In the genomic region with DNA sequence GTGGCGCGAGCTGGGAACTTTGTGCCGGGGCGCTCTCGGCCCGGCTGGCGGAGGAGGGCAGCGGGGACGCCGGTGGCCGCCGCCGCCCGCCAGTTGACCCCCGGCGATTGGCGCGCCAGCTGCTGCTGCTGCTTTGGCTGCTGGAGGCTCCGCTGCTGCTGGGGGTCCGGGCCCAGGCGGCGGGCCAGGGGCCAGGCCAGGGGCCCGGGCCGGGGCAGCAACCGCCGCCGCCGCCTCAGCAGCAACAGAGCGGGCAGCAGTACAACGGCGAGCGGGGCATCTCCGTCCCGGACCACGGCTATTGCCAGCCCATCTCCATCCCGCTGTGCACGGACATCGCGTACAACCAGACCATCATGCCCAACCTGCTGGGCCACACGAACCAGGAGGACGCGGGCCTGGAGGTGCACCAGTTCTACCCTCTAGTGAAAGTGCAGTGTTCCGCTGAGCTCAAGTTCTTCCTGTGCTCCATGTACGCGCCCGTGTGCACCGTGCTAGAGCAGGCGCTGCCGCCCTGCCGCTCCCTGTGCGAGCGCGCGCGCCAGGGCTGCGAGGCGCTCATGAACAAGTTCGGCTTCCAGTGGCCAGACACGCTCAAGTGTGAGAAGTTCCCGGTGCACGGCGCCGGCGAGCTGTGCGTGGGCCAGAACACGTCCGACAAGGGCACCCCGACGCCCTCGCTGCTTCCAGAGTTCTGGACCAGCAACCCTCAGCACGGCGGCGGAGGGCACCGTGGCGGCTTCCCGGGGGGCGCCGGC, we compare ENCODE assay signal across 1 cellular context.
A peak's percentile ranks its signal among the peaks of the same experiment; 100 is the strongest.
TF ChIP-seq lines count a peak whose summit lies in the region.

No MANE protein-coding gene starts in this region.

TF ChIP-seq in HEK293, 187 proteins besides CTCF, POLR2A, EP300 and RAD21 (continued from another document and continues in another):
- TF ChIP-seq ZXDB (tag by site-specific recombination; IDR thresholded peaks at IDR 0.05) (no peak), ZNF248 (tag by site-specific recombination; IDR thresholded peaks at IDR 0.05) (no peak), SCRT1 (tag by site-specific recombination; IDR thresholded peaks at IDR 0.05; ENCODE audit: borderline replicate concordance) (no peak), ZNF530 (tag by site-specific recombination; IDR thresholded peaks at IDR 0.05; ENCODE audit: low read depth) (no peak), ZNF529 (tag by site-specific recombination; IDR thresholded peaks at IDR 0.05; ENCODE audit: insufficient replicate concordance) (no peak), ZBTB17 (tag by site-specific recombination; IDR thresholded peaks at IDR 0.05) (0 out of 2 replicates have a peak, but pooled peaks have one; percentile 26), ZNF132 (tag by site-specific recombination; IDR thresholded peaks at IDR 0.05; ENCODE audit: borderline replicate concordance) (no peak), ZNF366 (tag by site-specific recombination; conservative IDR thresholded peaks at IDR 0.05) (no peak), ZNF335 (tag by site-specific recombination; conservative IDR thresholded peaks at IDR 0.05) (peak; percentile 51), ZNF624 (tag by site-specific recombination; IDR thresholded peaks at IDR 0.05) (no peak), ZNF677 (tag by site-specific recombination; IDR thresholded peaks at IDR 0.05) (no peak), ZSCAN23 (tag by site-specific recombination; IDR thresholded peaks at IDR 0.05) (no peak), ZNF600 (tag by site-specific recombination; IDR thresholded peaks at IDR 0.05) (peak; percentile 69), ZBTB20 (tag by site-specific recombination; IDR thresholded peaks at IDR 0.05) (peak; percentile 61; the same call in 1 of the 2 replicates), KLF16 (tag by site-specific recombination; IDR thresholded peaks at IDR 0.05) (no peak), MZF1 (tag by site-specific recombination; IDR thresholded peaks at IDR 0.05; ENCODE audit: borderline replicate concordance) (no peak), ZNF621 (tag by site-specific recombination; IDR thresholded peaks at IDR 0.05) (no peak), ZNF768 (tag by site-specific recombination; IDR thresholded peaks at IDR 0.05) (no peak), SP3 (tag by site-specific recombination; IDR thresholded peaks at IDR 0.05) (no peak), ZNF169 (tag by site-specific recombination; IDR thresholded peaks at IDR 0.05) (no peak), ZNF2 (tag by site-specific recombination; IDR thresholded peaks at IDR 0.05) (peak; percentile 21; the same call in 1 of the 2 replicates), ZNF114 (tag by site-specific recombination; IDR thresholded peaks at IDR 0.05) (no peak)
- TF ChIP-seq, protein P1, sequence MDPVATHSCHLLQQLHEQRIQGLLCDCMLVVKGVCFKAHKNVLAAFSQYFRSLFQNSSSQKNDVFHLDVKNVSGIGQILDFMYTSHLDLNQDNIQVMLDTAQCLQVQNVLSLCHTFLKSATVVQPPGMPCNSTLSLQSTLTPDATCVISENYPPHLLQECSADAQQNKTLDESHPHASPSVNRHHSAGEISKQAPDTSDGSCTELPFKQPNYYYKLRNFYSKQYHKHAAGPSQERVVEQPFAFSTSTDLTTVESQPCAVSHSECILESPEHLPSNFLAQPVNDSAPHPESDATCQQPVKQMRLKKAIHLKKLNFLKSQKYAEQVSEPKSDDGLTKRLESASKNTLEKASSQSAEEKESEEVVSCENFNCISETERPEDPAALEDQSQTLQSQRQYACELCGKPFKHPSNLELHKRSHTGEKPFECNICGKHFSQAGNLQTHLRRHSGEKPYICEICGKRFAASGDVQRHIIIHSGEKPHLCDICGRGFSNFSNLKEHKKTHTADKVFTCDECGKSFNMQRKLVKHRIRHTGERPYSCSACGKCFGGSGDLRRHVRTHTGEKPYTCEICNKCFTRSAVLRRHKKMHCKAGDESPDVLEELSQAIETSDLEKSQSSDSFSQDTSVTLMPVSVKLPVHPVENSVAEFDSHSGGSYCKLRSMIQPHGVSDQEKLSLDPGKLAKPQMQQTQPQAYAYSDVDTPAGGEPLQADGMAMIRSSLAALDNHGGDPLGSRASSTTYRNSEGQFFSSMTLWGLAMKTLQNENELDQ (tag by site-specific recombination; IDR thresholded peaks at IDR 0.05; ENCODE audit: low read depth), result no peak
- TF ChIP-seq, protein P2, sequence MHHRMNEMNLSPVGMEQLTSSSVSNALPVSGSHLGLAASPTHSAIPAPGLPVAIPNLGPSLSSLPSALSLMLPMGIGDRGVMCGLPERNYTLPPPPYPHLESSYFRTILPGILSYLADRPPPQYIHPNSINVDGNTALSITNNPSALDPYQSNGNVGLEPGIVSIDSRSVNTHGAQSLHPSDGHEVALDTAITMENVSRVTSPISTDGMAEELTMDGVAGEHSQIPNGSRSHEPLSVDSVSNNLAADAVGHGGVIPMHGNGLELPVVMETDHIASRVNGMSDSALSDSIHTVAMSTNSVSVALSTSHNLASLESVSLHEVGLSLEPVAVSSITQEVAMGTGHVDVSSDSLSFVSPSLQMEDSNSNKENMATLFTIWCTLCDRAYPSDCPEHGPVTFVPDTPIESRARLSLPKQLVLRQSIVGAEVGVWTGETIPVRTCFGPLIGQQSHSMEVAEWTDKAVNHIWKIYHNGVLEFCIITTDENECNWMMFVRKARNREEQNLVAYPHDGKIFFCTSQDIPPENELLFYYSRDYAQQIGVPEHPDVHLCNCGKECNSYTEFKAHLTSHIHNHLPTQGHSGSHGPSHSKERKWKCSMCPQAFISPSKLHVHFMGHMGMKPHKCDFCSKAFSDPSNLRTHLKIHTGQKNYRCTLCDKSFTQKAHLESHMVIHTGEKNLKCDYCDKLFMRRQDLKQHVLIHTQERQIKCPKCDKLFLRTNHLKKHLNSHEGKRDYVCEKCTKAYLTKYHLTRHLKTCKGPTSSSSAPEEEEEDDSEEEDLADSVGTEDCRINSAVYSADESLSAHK (tag by site-specific recombination; IDR thresholded peaks at IDR 0.05), result no peak
- TF ChIP-seq, protein P3, sequence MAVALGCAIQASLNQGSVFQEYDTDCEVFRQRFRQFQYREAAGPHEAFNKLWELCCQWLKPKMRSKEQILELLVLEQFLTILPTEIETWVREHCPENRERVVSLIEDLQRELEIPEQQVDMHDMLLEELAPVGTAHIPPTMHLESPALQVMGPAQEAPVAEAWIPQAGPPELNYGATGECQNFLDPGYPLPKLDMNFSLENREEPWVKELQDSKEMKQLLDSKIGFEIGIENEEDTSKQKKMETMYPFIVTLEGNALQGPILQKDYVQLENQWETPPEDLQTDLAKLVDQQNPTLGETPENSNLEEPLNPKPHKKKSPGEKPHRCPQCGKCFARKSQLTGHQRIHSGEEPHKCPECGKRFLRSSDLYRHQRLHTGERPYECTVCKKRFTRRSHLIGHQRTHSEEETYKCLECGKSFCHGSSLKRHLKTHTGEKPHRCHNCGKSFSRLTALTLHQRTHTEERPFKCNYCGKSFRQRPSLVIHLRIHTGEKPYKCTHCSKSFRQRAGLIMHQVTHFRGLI (tag by site-specific recombination; IDR thresholded peaks at IDR 0.05), result peak; percentile 80
- TF ChIP-seq, protein P4, sequence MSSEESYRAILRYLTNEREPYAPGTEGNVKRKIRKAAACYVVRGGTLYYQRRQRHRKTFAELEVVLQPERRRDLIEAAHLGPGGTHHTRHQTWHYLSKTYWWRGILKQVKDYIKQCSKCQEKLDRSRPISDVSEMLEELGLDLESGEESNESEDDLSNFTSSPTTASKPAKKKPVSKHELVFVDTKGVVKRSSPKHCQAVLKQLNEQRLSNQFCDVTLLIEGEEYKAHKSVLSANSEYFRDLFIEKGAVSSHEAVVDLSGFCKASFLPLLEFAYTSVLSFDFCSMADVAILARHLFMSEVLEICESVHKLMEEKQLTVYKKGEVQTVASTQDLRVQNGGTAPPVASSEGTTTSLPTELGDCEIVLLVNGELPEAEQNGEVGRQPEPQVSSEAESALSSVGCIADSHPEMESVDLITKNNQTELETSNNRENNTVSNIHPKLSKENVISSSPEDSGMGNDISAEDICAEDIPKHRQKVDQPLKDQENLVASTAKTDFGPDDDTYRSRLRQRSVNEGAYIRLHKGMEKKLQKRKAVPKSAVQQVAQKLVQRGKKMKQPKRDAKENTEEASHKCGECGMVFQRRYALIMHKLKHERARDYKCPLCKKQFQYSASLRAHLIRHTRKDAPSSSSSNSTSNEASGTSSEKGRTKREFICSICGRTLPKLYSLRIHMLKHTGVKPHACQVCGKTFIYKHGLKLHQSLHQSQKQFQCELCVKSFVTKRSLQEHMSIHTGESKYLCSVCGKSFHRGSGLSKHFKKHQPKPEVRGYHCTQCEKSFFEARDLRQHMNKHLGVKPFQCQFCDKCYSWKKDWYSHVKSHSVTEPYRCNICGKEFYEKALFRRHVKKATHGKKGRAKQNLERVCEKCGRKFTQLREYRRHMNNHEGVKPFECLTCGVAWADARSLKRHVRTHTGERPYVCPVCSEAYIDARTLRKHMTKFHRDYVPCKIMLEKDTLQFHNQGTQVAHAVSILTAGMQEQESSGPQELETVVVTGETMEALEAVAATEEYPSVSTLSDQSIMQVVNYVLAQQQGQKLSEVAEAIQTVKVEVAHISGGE (tag by site-specific recombination; conservative IDR thresholded peaks at IDR 0.05; ENCODE audit: low read depth), result peak; percentile 66; the same call in 1 of the 2 replicates
- TF ChIP-seq, protein P5, sequence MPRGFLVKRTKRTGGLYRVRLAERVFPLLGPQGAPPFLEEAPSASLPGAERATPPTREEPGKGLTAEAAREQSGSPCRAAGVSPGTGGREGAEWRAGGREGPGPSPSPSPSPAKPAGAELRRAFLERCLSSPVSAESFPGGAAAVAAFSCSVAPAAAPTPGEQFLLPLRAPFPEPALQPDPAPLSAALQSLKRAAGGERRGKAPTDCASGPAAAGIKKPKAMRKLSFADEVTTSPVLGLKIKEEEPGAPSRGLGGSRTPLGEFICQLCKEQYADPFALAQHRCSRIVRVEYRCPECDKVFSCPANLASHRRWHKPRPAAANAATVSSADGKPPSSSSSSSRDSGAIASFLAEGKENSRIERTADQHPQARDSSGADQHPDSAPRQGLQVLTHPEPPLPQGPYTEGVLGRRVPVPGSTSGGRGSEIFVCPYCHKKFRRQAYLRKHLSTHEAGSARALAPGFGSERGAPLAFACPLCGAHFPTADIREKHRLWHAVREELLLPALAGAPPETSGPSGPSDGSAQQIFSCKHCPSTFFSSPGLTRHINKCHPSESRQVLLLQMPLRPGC (tag by site-specific recombination; IDR thresholded peaks at IDR 0.05), result no peak
- TF ChIP-seq, protein P6, sequence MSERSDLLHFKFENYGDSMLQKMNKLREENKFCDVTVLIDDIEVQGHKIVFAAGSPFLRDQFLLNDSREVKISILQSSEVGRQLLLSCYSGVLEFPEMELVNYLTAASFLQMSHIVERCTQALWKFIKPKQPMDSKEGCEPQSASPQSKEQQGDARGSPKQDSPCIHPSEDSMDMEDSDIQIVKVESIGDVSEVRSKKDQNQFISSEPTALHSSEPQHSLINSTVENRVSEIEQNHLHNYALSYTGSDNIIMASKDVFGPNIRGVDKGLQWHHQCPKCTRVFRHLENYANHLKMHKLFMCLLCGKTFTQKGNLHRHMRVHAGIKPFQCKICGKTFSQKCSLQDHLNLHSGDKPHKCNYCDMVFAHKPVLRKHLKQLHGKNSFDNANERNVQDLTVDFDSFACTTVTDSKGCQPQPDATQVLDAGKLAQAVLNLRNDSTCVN (tag by site-specific recombination; optimal IDR thresholded peaks at IDR 0.05), result peak; percentile 69
- TF ChIP-seq, protein P7, sequence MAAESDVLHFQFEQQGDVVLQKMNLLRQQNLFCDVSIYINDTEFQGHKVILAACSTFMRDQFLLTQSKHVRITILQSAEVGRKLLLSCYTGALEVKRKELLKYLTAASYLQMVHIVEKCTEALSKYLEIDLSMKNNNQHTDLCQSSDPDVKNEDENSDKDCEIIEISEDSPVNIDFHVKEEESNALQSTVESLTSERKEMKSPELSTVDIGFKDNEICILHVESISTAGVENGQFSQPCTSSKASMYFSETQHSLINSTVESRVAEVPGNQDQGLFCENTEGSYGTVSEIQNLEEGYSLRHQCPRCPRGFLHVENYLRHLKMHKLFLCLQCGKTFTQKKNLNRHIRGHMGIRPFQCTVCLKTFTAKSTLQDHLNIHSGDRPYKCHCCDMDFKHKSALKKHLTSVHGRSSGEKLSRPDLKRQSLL (tag by site-specific recombination; IDR thresholded peaks at IDR 0.05), result peak; percentile 94
- TF ChIP-seq, protein P8, sequence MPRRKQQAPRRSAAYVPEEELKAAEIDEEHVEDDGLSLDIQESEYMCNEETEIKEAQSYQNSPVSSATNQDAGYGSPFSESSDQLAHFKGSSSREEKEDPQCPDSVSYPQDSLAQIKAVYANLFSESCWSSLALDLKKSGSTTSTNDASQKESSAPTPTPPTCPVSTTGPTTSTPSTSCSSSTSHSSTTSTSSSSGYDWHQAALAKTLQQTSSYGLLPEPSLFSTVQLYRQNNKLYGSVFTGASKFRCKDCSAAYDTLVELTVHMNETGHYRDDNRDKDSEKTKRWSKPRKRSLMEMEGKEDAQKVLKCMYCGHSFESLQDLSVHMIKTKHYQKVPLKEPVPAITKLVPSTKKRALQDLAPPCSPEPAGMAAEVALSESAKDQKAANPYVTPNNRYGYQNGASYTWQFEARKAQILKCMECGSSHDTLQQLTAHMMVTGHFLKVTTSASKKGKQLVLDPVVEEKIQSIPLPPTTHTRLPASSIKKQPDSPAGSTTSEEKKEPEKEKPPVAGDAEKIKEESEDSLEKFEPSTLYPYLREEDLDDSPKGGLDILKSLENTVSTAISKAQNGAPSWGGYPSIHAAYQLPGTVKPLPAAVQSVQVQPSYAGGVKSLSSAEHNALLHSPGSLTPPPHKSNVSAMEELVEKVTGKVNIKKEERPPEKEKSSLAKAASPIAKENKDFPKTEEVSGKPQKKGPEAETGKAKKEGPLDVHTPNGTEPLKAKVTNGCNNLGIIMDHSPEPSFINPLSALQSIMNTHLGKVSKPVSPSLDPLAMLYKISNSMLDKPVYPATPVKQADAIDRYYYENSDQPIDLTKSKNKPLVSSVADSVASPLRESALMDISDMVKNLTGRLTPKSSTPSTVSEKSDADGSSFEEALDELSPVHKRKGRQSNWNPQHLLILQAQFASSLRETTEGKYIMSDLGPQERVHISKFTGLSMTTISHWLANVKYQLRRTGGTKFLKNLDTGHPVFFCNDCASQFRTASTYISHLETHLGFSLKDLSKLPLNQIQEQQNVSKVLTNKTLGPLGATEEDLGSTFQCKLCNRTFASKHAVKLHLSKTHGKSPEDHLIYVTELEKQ (tag by site-specific recombination; IDR thresholded peaks at IDR 0.05; ENCODE audit: borderline replicate concordance), result no peak
